Comparison of ENCODE assay signal across 9 cellular contexts in the genomic region with DNA sequence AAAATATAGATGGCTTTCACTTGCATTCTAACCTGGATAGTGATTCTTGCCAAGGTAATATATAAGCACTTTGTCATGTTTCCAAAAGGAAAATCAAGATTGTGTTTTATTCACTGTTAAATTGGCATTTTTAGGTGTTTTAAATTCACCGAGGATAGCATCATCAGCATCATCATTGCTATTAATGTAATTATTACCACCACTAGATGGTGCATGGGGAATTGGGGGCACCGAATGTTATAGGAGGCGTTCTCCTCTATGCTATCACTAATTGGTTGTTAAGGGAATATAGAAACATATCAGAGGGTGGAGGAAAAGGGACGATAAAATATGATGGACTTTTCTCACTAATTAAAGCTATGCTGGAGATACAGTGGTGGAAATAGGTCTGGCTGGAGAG.
A peak's percentile ranks its signal among the peaks of the same experiment; 100 is the strongest.
DNase-seq lines count a peak whose midpoint lies in the region; ATAC-seq and FAIRE-seq lines count a peak whose summit lies in the region.
"Had no signal": no experiment of that assay in that cellular context is flagged by ENCODE, and none has a peak within 500 bp of the region (broad histone marks: within the 10 kb centered on the region; RNA-seq: fewer than 3 reads in every experiment).

No MANE protein-coding gene starts in this region.

- ATAC-seq in HG02759 (IDR thresholded peaks at IDR 0.05; ENCODE audit: unreplicated experiment) = peak; percentile 75

- intact Hi-C loops in activated T-helper 1 cell treated with anti-CD3 and anti-CD28 coated beads, Interleukin-12 subunit alpha, Interleukin-12 subunit beta, Interleukin-2, Interleukin-4 antibody, amounts not matched to agents 30 ng/mL and 10 ng/mL and 1 ng/mL, durations not matched to agents 14 hours and 24 hours and 36 hours (cut with micrococcal nuclease) = loop anchor here (1.0 kb wide), 2 partner anchors 50 to 157 kb away; no protein-coding TSS in a partner anchor

- peaks cover 4% of the 10 kb centered on the region for H3K27me3 Mint-ChIP-seq in activated T-helper 1 cell treated with anti-CD3 and anti-CD28 coated beads, Interleukin-12 subunit alpha, Interleukin-12 subunit beta, Interleukin-2, Interleukin-4 antibody, amounts not matched to agents 30 ng/mL and 10 ng/mL and 1 ng/mL, durations not matched to agents 14 hours and 24 hours and 36 hours (ENCODE audit: insufficient read depth)

- no peak for FAIRE-seq in small intestine (lab: Jason Lieb, UNC)

- WGBS in small intestine, 3 donors = 48 to 57% (median 51%) methylated on average over 4 of the region's 4 CpGs

- no peak overlapping the region for H3K4me3 Mint-ChIP-seq in activated T-helper 1 cell treated with anti-CD3 and anti-CD28 coated beads, Interleukin-12 subunit alpha, Interleukin-12 subunit beta, Interleukin-2, Interleukin-4 antibody, amounts not matched to agents 30 ng/mL and 10 ng/mL and 1 ng/mL, durations not matched to agents 14 hours and 24 hours and 36 hours

- peaks cover 6% of the 10 kb centered on the region for H3K36me3 Mint-ChIP-seq in activated T-helper 1 cell treated with anti-CD3 and anti-CD28 coated beads, Interleukin-12 subunit alpha, Interleukin-12 subunit beta, Interleukin-2, Interleukin-4 antibody, amounts not matched to agents 30 ng/mL and 10 ng/mL and 1 ng/mL, durations not matched to agents 14 hours and 24 hours and 36 hours (ENCODE audit: low read depth)

- H3K27ac Mint-ChIP-seq in activated T-helper 1 cell treated with anti-CD3 and anti-CD28 coated beads, Interleukin-12 subunit alpha, Interleukin-12 subunit beta, Interleukin-2, Interleukin-4 antibody, amounts not matched to agents 30 ng/mL and 10 ng/mL and 1 ng/mL, durations not matched to agents 14 hours and 24 hours and 36 hours = no peak overlapping the region

- H3K36me3 ChIP-seq in small intestine (ENCODE audit: control insufficient read depth in 2 of 2, insufficient read depth in 2 of 2, low read length in 2 of 2) = no peaks in the 10 kb centered on the region

- no peak overlapping the region for H3K27ac ChIP-seq in small intestine (ENCODE audit: low read depth in 1 of 2, low read length in 1 of 2)
- H3K27ac ChIP-seq: RWPE1 had no signal

- H3K4me1 Mint-ChIP-seq in activated T-helper 1 cell treated with anti-CD3 and anti-CD28 coated beads, Interleukin-12 subunit alpha, Interleukin-12 subunit beta, Interleukin-2, Interleukin-4 antibody, amounts not matched to agents 30 ng/mL and 10 ng/mL and 1 ng/mL, durations not matched to agents 14 hours and 24 hours and 36 hours (ENCODE audit: low read depth) = peaks cover 12% of the 10 kb centered on the region

- H3K9me3 Mint-ChIP-seq in activated T-helper 1 cell treated with anti-CD3 and anti-CD28 coated beads, Interleukin-12 subunit alpha, Interleukin-12 subunit beta, Interleukin-2, Interleukin-4 antibody, amounts not matched to agents 30 ng/mL and 10 ng/mL and 1 ng/mL, durations not matched to agents 14 hours and 24 hours and 36 hours = peaks cover 3% of the 10 kb centered on the region

- H3K4me1 ChIP-seq in small intestine (ENCODE audit: control insufficient read depth in 2 of 2, insufficient read depth in 1 of 2, low read depth in 1 of 2, low read length in 1 of 2) = no peaks in the 10 kb centered on the region

- H3K4me3 ChIP-seq in small intestine (ENCODE audit: low read depth in 1 of 2, low read length in 2 of 2) = no peak overlapping the region

- H3K9me3 ChIP-seq in small intestine (ENCODE audit: control insufficient read depth, low read depth) = no peaks in the 10 kb centered on the region

- H3K27me3 ChIP-seq in small intestine (ENCODE audit: control insufficient read depth in 2 of 2, insufficient read depth in 2 of 2, low read length in 2 of 2) = no peaks in the 10 kb centered on the region

- DNase-seq in activated gamma-delta T cell treated with Interleukin-2 at 50 U/mL for 16 hours = peak; percentile 29
- DNase-seq in activated gamma-delta T cell (lab: John Stamatoyannopoulos, UW) = no peak
- peak; percentile 22 for DNase-seq in activated CD8-positive, alpha-beta memory T cell treated with anti-CD3 and anti-CD28 coated beads, Interleukin-2, amount 50 U/mL, for 4 hours
- peak; percentile 25 for DNase-seq in small intestine
- DNase-seq in activated T-helper 1 cell treated with anti-CD3 and anti-CD28 coated beads, Interleukin-12 subunit alpha, Interleukin-12 subunit beta, Interleukin-2, Interleukin-4 antibody, amounts not matched to agents 30 ng/mL and 10 ng/mL and 1 ng/mL, durations not matched to agents 14 hours and 24 hours and 36 hours (ENCODE audit: low spot score) = no peak
- no peak for DNase-seq in AG20443 (ENCODE audit: low spot score)
- no peak for DNase-seq in stimulated activated CD4-positive, alpha-beta T cell treated with anti-CD3 and anti-CD28 coated beads, Interleukin-2, amount 100 ng/mL, for 48 hours

Comparison
In these comparisons a context has a peak if more than half of its experiments do, and no peak if none do; other contexts are left out.
1. DNase-seq: peak in activated gamma-delta T cell treated with Interleukin-2 at 50 U/mL for 16 hours (single experiment), activated CD8-positive, alpha-beta memory T cell treated with anti-CD3 and anti-CD28 coated beads, Interleukin-2, amount 50 U/mL, for 4 hours (single experiment) and small intestine (single experiment); none in activated gamma-delta T cell (single experiment), activated T-helper 1 cell treated with anti-CD3 and anti-CD28 coated beads, Interleukin-12 subunit alpha, Interleukin-12 subunit beta, Interleukin-2, Interleukin-4 antibody, amounts not matched to agents 30 ng/mL and 10 ng/mL and 1 ng/mL, durations not matched to agents 14 hours and 24 hours and 36 hours (single experiment), AG20443 (single experiment) and stimulated activated CD4-positive, alpha-beta T cell treated with anti-CD3 and anti-CD28 coated beads, Interleukin-2, amount 100 ng/mL, for 48 hours (0 of 2).